Comparison of ENCODE assay signal across 1 cellular context in the genomic region with DNA sequence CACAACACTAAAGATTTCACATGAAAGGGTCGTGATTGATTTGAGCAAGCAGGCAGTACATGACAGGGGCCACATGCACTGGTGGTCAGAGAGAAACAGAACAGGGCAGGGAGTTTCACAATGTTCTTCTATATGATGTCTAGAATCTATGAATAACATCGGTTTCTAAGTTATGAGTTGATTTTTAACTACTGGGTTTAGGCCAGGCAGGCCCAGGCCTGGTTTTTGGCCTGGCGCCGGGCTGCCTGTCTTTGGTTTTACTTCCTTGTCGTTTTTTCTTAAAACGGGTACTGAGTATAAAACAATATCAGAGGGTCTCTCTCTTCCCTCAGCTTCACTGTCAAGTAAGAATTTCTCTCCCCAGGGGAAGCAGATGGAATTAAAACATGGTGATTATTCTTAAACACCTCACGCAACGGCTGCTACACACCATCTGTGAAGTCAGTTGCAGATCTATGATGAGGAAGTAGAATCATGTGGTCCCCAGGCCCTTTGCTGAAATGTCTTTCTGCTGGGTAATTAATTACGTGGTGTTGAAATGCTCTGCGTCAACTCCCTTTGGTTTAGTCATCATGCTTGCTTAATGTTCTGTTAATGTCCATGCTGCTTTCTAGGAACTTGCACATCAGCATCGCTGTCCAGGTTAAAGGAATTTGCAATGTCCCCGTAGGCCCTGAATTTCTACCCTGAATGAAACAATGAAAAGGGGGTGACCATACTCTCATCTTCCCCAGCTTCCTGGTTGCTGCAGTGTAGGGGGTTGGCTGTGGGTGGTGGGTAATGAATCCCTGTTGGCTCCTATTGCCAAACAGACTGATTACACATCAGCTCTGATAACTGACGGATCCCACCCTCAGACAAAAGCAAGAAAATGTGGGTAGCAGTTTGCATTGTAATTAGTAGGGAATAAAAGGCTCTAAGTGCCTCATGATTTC.
TF ChIP-seq lines count a peak whose summit lies in the region.

No MANE protein-coding gene starts in this region.

TF ChIP-seq in K562, 482 proteins besides CTCF, POLR2A, EP300 and RAD21 (continued from another document and continues in another):
- TF ChIP-seq PRDM10 (IDR thresholded peaks at IDR 0.05; ENCODE audit: partially characterized antibody) (no peak), DPF2 (IDR thresholded peaks at IDR 0.05) (peak; percentile 81), ZNF780A (CRISPR knock-in tag; IDR thresholded peaks at IDR 0.05) (no peak), TCF3 (CRISPR knock-in tag; IDR thresholded peaks at IDR 0.05) (0 out of 2 replicates have a peak, but pooled peaks have one; percentile 5), NRF1 (conservative IDR thresholded peaks at IDR 0.05 in 1 of 2, IDR thresholded peaks at IDR 0.05 in 1 of 2) (peak; percentile 25 to 36; a peak in 3 of 4 replicates), ATF2 (CRISPR knock-in tag; IDR thresholded peaks at IDR 0.05) (no peak), MCM3 (IDR thresholded peaks at IDR 0.05) (no peak), ZNF184 (CRISPR knock-in tag; IDR thresholded peaks at IDR 0.05) (no peak), SNRNP70 (optimal IDR thresholded peaks at IDR 0.05; ENCODE audit: low read depth, low read length) (no peak), MBD1 (CRISPR knock-in tag; IDR thresholded peaks at IDR 0.05) (no peak), IRF9 (tag; IDR thresholded peaks at IDR 0.05) (0 out of 2 replicates have a peak, but pooled peaks have one; percentile 23), L3MBTL2 (IDR thresholded peaks at IDR 0.05) (peak; percentile 91), EP400 (IDR thresholded peaks at IDR 0.05) (peak; percentile 23; the same call in 1 of the 2 replicates), ZNF41 (CRISPR knock-in tag; conservative IDR thresholded peaks at IDR 0.05) (peak; percentile 16; the same call in 1 of the 2 replicates), ZNF347 (CRISPR knock-in tag; IDR thresholded peaks at IDR 0.05; ENCODE audit: low read depth) (no peak), MEF2D (tag; conservative IDR thresholded peaks at IDR 0.05; ENCODE audit: low read depth) (peak; percentile 64), RBM15 (IDR thresholded peaks at IDR 0.05; ENCODE audit: insufficient read depth, low read length) (no peak), ZNF3 (CRISPR knock-in tag; IDR thresholded peaks at IDR 0.05) (no peak), ESRRA (IDR thresholded peaks at IDR 0.05; ENCODE audit: borderline replicate concordance, low read depth) (peak; percentile 64; the same call in 1 of the 2 replicates), RUNX1 (IDR thresholded peaks at IDR 0.05; ENCODE audit: low read depth) (no peak), ATF1 (CRISPR knock-in tag; IDR thresholded peaks at IDR 0.05) (no peak), ATF1 (tag; IDR thresholded peaks at IDR 0.05) (peak; percentile 92), GATAD2A (IDR thresholded peaks at IDR 0.05) (no peak), ZNF589 (CRISPR knock-in tag; IDR thresholded peaks at IDR 0.05; ENCODE audit: low read depth) (peak; percentile 65), ZNF561 (CRISPR knock-in tag; conservative IDR thresholded peaks at IDR 0.05) (no peak), SPI1 (IDR thresholded peaks at IDR 0.05; ENCODE audit: borderline replicate concordance, low read depth, low read length) (0 out of 2 replicates have a peak, but pooled peaks have one; percentile 30), TFAP4 (CRISPR knock-in tag; IDR thresholded peaks at IDR 0.05; ENCODE audit: borderline replicate concordance) (no peak), EGR1 (conservative IDR thresholded peaks at IDR 0.05) (no peak), ZNF134 (CRISPR knock-in tag; conservative IDR thresholded peaks at IDR 0.05) (peak; percentile 46; the same call in 1 of the 2 replicates), BRCA1 (IDR thresholded peaks at IDR 0.05) (no peak), BRCA1 (CRISPR knock-in tag; IDR thresholded peaks at IDR 0.05) (no peak), NR2F6 (CRISPR knock-in tag; IDR thresholded peaks at IDR 0.05) (no peak), CHCHD3 (CRISPR knock-in tag; IDR thresholded peaks at IDR 0.05) (no peak), NEUROD1 (IDR thresholded peaks at IDR 0.05; ENCODE audit: borderline replicate concordance, low read depth, low read length, partially characterized antibody) (peak; percentile 67), ZNF445 (CRISPR knock-in tag; IDR thresholded peaks at IDR 0.05; ENCODE audit: low read depth) (no peak)
- TF ChIP-seq, protein P1, sequence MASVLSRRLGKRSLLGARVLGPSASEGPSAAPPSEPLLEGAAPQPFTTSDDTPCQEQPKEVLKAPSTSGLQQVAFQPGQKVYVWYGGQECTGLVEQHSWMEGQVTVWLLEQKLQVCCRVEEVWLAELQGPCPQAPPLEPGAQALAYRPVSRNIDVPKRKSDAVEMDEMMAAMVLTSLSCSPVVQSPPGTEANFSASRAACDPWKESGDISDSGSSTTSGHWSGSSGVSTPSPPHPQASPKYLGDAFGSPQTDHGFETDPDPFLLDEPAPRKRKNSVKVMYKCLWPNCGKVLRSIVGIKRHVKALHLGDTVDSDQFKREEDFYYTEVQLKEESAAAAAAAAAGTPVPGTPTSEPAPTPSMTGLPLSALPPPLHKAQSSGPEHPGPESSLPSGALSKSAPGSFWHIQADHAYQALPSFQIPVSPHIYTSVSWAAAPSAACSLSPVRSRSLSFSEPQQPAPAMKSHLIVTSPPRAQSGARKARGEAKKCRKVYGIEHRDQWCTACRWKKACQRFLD (CRISPR knock-in tag; IDR thresholded peaks at IDR 0.05) = peak; percentile 98
- TF ChIP-seq, protein P2, sequence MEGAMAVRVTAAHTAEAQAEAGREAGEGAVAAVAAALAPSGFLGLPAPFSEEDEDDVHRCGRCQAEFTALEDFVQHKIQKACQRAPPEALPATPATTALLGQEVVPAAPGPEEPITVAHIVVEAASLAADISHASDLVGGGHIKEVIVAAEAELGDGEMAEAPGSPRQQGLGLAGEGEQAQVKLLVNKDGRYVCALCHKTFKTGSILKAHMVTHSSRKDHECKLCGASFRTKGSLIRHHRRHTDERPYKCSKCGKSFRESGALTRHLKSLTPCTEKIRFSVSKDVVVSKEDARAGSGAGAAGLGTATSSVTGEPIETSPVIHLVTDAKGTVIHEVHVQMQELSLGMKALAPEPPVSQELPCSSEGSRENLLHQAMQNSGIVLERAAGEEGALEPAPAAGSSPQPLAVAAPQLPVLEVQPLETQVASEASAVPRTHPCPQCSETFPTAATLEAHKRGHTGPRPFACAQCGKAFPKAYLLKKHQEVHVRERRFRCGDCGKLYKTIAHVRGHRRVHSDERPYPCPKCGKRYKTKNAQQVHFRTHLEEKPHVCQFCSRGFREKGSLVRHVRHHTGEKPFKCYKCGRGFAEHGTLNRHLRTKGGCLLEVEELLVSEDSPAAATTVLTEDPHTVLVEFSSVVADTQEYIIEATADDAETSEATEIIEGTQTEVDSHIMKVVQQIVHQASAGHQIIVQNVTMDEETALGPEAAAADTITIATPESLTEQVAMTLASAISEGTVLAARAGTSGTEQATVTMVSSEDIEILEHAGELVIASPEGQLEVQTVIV (CRISPR knock-in tag; IDR thresholded peaks at IDR 0.05; ENCODE audit: borderline replicate concordance) = peak; percentile 62; the same call in 1 of the 2 replicates
- TF ChIP-seq, protein P3, sequence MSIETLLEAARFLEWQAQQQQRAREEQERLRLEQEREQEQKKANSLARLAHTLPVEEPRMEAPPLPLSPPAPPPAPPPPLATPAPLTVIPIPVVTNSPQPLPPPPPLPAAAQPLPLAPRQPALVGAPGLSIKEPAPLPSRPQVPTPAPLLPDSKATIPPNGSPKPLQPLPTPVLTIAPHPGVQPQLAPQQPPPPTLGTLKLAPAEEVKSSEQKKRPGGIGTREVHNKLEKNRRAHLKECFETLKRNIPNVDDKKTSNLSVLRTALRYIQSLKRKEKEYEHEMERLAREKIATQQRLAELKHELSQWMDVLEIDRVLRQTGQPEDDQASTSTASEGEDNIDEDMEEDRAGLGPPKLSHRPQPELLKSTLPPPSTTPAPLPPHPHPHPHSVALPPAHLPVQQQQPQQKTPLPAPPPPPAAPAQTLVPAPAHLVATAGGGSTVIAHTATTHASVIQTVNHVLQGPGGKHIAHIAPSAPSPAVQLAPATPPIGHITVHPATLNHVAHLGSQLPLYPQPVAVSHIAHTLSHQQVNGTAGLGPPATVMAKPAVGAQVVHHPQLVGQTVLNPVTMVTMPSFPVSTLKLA (conservative IDR thresholded peaks at IDR 0.05) = 0 out of 4 replicates have a peak, but pooled peaks of 1 of the 2 experiments have one; percentile 37
- TF ChIP-seq, protein P4, sequence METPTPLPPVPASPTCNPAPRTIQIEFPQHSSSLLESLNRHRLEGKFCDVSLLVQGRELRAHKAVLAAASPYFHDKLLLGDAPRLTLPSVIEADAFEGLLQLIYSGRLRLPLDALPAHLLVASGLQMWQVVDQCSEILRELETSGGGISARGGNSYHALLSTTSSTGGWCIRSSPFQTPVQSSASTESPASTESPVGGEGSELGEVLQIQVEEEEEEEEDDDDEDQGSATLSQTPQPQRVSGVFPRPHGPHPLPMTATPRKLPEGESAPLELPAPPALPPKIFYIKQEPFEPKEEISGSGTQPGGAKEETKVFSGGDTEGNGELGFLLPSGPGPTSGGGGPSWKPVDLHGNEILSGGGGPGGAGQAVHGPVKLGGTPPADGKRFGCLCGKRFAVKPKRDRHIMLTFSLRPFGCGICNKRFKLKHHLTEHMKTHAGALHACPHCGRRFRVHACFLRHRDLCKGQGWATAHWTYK (CRISPR knock-in tag; IDR thresholded peaks at IDR 0.05) = no peak
- TF ChIP-seq, protein P5, sequence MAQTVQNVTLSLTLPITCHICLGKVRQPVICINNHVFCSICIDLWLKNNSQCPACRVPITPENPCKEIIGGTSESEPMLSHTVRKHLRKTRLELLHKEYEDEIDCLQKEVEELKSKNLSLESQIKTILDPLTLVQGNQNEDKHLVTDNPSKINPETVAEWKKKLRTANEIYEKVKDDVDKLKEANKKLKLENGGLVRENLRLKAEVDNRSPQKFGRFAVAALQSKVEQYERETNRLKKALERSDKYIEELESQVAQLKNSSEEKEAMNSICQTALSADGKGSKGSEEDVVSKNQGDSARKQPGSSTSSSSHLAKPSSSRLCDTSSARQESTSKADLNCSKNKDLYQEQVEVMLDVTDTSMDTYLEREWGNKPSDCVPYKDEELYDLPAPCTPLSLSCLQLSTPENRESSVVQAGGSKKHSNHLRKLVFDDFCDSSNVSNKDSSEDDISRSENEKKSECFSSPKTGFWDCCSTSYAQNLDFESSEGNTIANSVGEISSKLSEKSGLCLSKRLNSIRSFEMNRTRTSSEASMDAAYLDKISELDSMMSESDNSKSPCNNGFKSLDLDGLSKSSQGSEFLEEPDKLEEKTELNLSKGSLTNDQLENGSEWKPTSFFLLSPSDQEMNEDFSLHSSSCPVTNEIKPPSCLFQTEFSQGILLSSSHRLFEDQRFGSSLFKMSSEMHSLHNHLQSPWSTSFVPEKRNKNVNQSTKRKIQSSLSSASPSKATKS (CRISPR knock-in tag; IDR thresholded peaks at IDR 0.05) = no peak
